30 cellular contexts compared by ENCODE assay signal in the genomic region with DNA sequence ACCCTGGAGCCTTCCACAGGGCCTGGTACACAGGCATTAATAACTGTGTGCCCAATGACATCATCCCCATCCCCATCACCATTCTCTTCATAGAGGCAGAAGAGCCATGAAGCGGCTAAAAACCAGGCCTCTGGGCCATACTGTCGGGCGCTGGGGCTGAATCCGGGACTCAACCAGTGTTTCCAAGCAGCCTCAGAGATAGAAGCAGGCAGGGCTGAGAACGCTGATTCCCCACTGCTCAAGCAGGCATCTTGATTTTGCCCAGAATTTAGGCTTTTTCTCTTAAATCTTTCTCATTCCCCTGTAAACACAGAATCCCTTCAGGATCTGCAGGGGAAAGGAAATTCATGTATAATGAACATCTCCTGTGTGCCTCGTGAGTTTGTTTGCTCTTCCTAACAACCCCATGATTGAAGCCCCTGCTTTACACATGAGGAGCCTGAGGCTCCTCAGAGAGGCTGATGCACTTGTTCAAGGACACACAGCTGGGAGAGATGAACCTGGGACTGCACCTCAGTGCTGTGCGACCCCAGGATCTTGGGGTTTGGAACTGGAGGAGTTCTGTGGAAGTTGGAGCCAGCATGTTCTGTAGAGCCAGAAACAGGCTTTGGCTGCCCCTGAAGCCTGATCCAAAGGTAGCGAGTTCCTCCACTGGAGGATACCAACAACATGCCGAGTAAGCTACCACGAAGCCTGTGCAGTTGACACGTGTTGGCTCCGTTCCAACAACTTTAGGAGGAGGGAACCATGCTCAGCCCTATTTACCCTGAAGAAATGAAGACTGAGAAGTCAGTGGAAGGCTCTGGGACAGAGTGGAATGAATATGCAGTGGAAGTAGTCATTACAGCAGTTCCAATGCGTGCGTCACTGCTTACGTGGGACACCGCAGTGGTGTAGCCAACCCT. TPM values are rescaled to one million over a fixed set of nuclear protein-coding genes. Genes with fewer than 3 reads are reported as not detected.
A peak's percentile ranks its signal among the peaks of the same experiment; 100 is the strongest.
DNase-seq lines count a peak whose midpoint lies in the region; ATAC-seq, FAIRE-seq and TF ChIP-seq lines count a peak whose summit lies in the region.
"Had no signal": no experiment of that assay in that cellular context is flagged by ENCODE, and none has a peak within 500 bp of the region (broad histone marks: within the 10 kb centered on the region; RNA-seq: fewer than 3 reads in every experiment).

No MANE protein-coding gene starts in this region.

- H3K4me3 Mint-ChIP-seq in glutamatergic neuron (ENCODE audit: unreplicated experiment), result no peak overlapping the region
- H3K4me3 Mint-ChIP-seq: IgD-negative memory B cell, immature natural killer cell, memory B cell, neural crest cell, type B pancreatic cell had no signal

- H3K4me1 Mint-ChIP-seq in glutamatergic neuron (ENCODE audit: low read depth, unreplicated experiment), result peaks cover 13% of the 10 kb centered on the region
- H3K4me1 Mint-ChIP-seq: immature natural killer cell, memory B cell had no signal

- no peaks in the 10 kb centered on the region for H3K79me2 ChIP-seq in HepG2 (ENCODE audit: insufficient read depth, low read length)

- intact Hi-C loops in HepG2 (cut with micrococcal nuclease; ENCODE audit: unreplicated experiment) (no loop called here), right lobe of liver (cut with DNase I) (no loop called here), aorta (cut with DNase I) (no loop called here), Right ventricle myocardium superior (cut with DNase I) (no loop called here)

- H3K4me1 ChIP-seq in HepG2 (ENCODE audit: insufficient read depth, low read length) (peaks cover 4% of the 10 kb centered on the region; the same call in 1 of the 2 replicates), right lobe of liver (peaks cover 0 to 17% (median 0%) of the 10 kb centered on the region in 4 donors), aorta (ENCODE audit: control insufficient read depth in 1 of 2, insufficient read depth in 2 of 2, low read length in 2 of 2) (no peaks in the 10 kb centered on the region)
- H3K4me1 ChIP-seq: HAP-1 had no signal

- no peak for DNase-seq in HepG2 (ENCODE audit: low spot score)
- no peak for DNase-seq in right lobe of liver
- no peak for DNase-seq in RWPE1 (ENCODE audit: low spot score)
- DNase-seq in glutamatergic neuron, result no peak
- peak; percentile 5 to 37 for DNase-seq in aorta
- DNase-seq in Right ventricle myocardium superior, result no peak
- no peak for DNase-seq in epidermal melanocyte (ENCODE audit: insufficient read length, low spot score)
- DNase-seq: activated CD4-positive, alpha-beta T cell treated with anti-CD3 and anti-CD28 coated beads for 4 hours; activated naive CD4-positive, alpha-beta T cell treated with anti-CD3 and anti-CD28 coated beads, Interleukin-2, amount 50 U/mL, for 16 hours; brain microvascular endothelial cell; DMS53; immature natural killer cell; NCI-H2081; NCI-H446; NK-92 treated with Interleukin-12 subunit alpha and Interleukin-12 subunit beta, amount 100 ng/mL, for 24 hours; PC-9; SHP77 treated with DMSO at 0.1 percent for 48 hours; stimulated activated naive CD4-positive, alpha-beta T cell; SW 1271 had no signal

- CTCF ChIA-PET in HepG2 (lab: Yijun Ruan, JAX; ENCODE audit: low intra/inter-chr PET ratio, low total read pairs), result no interaction called here
- CTCF ChIA-PET in RWPE1 (lab: Yijun Ruan, JAX), result no interaction called here

- H3K4me3 ChIP-seq in HepG2 (replicated peaks in 1 of 3; ENCODE audit: insufficient read depth in 1 of 3, low read depth in 2 of 3, low read length in 3 of 3) (no peak overlapping the region), right lobe of liver (no peak overlapping the region), aorta (ENCODE audit: low read length in 2 of 2) (no peak overlapping the region)
- H3K4me3 ChIP-seq: HAP-1, PC-9, right atrium auricular region, smooth muscle cell had no signal

- H3K4me2 ChIP-seq in HepG2 (ENCODE audit: low read depth, low read length), result no peak overlapping the region
- H3K4me2 ChIP-seq: PC-9, smooth muscle cell had no signal

- in situ Hi-C loops in HepG2 (cut with HindIII; ENCODE audit: extremely low pct_ligation_motif_present, low pct_unique_long_range_greater_than_20kb), result no loop called here

- no peak overlapping the region for H2AFZ ChIP-seq in HepG2 (ENCODE audit: low read length)
- H2AFZ ChIP-seq: PC-9 had no signal

- H3K9ac ChIP-seq in HepG2 (ENCODE audit: insufficient read depth, low read depth, low read length), result no peak overlapping the region

- POLR2A ChIA-PET in HepG2 (lab: Yijun Ruan, JAX), result no interaction called here
- POLR2A ChIA-PET in RWPE1 (lab: Yijun Ruan, JAX; ENCODE audit: low non-redundant PET), result no interaction called here

- H3K9me3 Mint-ChIP-seq in glutamatergic neuron (ENCODE audit: unreplicated experiment), result peaks cover 9% of the 10 kb centered on the region
- H3K9me3 Mint-ChIP-seq: activated T-helper 2 cell treated with anti-CD3 and anti-CD28 coated beads, Interferon-gamma antibody, Interleukin-2, Interleukin-4, amounts not matched to agents 10 μg/mL and 5 μg/mL and 100 μg/mL, durations not matched to agents 14 hours and 24 hours and 36 hours; IgD-negative memory B cell; immature natural killer cell; memory B cell; neural crest cell; type B pancreatic cell had no signal

- WGBS in HepG2 (ENCODE audit: low lambda C conversion rate), result 41% methylated on average over 12 of the region's 16 CpGs
- WGBS in right lobe of liver (ENCODE audit: insufficient coverage, low coverage, low lambda C conversion rate, missing lambda C conversion rate), result 75% methylated on average over 9 of the region's 16 CpGs
- WGBS in aorta, 2 donors, result 75 to 76% methylated on average over 16 of the region's 16 CpGs

- H3K36me3 Mint-ChIP-seq in glutamatergic neuron (ENCODE audit: unreplicated experiment), result no peaks in the 10 kb centered on the region
- H3K36me3 Mint-ChIP-seq: IgD-negative memory B cell, immature natural killer cell, memory B cell, type B pancreatic cell had no signal

- H3K27ac ChIP-seq in HepG2 (ENCODE audit: extremely low read length, insufficient read depth, low read length), result no peak overlapping the region
- no peak overlapping the region for H3K27ac ChIP-seq in right lobe of liver
- H3K27ac ChIP-seq in RWPE1, result peak overlapping the region; percentile 30
- no peak overlapping the region for H3K27ac ChIP-seq in aorta (ENCODE audit: low read depth in 1 of 2, low read length in 2 of 2)
- H3K27ac ChIP-seq: brain microvascular endothelial cell, epithelial cell of prostate, PC-9, right atrium auricular region, VCaP had no signal

- ATAC-seq in HepG2 (no peak), right lobe of liver (no peak), aorta (ENCODE audit: low FRiP score) (no peak), SK-N-SH treated with all-trans-retinoic acid at 6 μM for 48 hours (no peak), Right ventricle myocardium superior (ENCODE audit: poor library complexity) (no peak)

- TF ChIP-seq POLR2A in HepG2 (IDR thresholded peaks at IDR 0.05; ENCODE audit: insufficient read depth in 1 of 2, low read depth in 2 of 2, low read length in 2 of 2), result no peak
- TF ChIP-seq POLR2A in right lobe of liver (IDR thresholded peaks at IDR 0.05), result no peak

- peaks cover 1 to 3% of the 10 kb centered on the region in 2 experiments; a peak in 2 of 5 replicates for H3K27me3 ChIP-seq in HepG2 (ENCODE audit: control insufficient read depth in 1 of 2, insufficient read depth in 2 of 2, low read length in 2 of 2)
- H3K27me3 ChIP-seq in right lobe of liver, result no peaks in the 10 kb centered on the region
- H3K27me3 ChIP-seq in aorta (ENCODE audit: control insufficient read depth in 1 of 2, insufficient read depth in 2 of 2, low read length in 1 of 2), result no peaks in the 10 kb centered on the region
- H3K27me3 ChIP-seq: brain microvascular endothelial cell, right atrium auricular region had no signal

- TF ChIP-seq RAD21 in HepG2 (CRISPR knock-in tag; IDR thresholded peaks at IDR 0.05), result no peak

- no peak for TF ChIP-seq EP300 in HepG2 (IDR thresholded peaks at IDR 0.05; ENCODE audit: low read depth in 2 of 2, low read length in 2 of 2)
- TF ChIP-seq EP300 in HepG2 (CRISPR knock-in tag; IDR thresholded peaks at IDR 0.05; ENCODE audit: borderline replicate concordance), result no peak

- H4K20me1 ChIP-seq in HepG2 (ENCODE audit: insufficient read depth, low read length), result no peaks in the 10 kb centered on the region

- no peak for FAIRE-seq in HepG2 (lab: Jason Lieb, UNC)

- BruUV-seq in HepG2 (replicated peaks; lab: Mats Ljungman, UMichigan), result no TSS peak

- H3K27me3 Mint-ChIP-seq in glutamatergic neuron (ENCODE audit: unreplicated experiment), result peaks cover 11% of the 10 kb centered on the region

- no peaks in the 10 kb centered on the region for H3K9me3 ChIP-seq in HepG2 (ENCODE audit: low read length)
- no peaks in the 10 kb centered on the region for H3K9me3 ChIP-seq in right lobe of liver
- H3K9me3 ChIP-seq in aorta (ENCODE audit: control insufficient read depth, low read length), result no peaks in the 10 kb centered on the region
- H3K9me3 ChIP-seq: HAP-1, right atrium auricular region had no signal

- TF ChIP-seq CTCF in HepG2 (CRISPR knock-in tag; IDR thresholded peaks at IDR 0.05) (no peak), right lobe of liver (IDR thresholded peaks at IDR 0.05) (no peak), RWPE1 (conservative IDR thresholded peaks at IDR 0.05; ENCODE audit: low read depth) (no peak), glutamatergic neuron (IDR thresholded peaks at IDR 0.05; ENCODE audit: partially characterized antibody, unreplicated experiment) (no peak)

- H3K36me3 ChIP-seq in HepG2 (replicated peaks in 1 of 2; ENCODE audit: control insufficient read depth in 1 of 2, insufficient read depth in 2 of 2, low read length in 2 of 2), result no peaks in the 10 kb centered on the region
- no peaks in the 10 kb centered on the region for H3K36me3 ChIP-seq in right lobe of liver
- H3K36me3 ChIP-seq in aorta (ENCODE audit: control insufficient read depth in 1 of 2, insufficient read depth in 2 of 2, low read length in 1 of 2), result no peaks in the 10 kb centered on the region
- H3K36me3 ChIP-seq: brain microvascular endothelial cell, HAP-1, right atrium auricular region had no signal

- H3K27ac Mint-ChIP-seq in glutamatergic neuron (ENCODE audit: unreplicated experiment), result peak overlapping the region; percentile 44
- H3K27ac Mint-ChIP-seq: activated T-helper 2 cell treated with anti-CD3 and anti-CD28 coated beads, Interferon-gamma antibody, Interleukin-2, Interleukin-4, amounts not matched to agents 10 μg/mL and 5 μg/mL and 100 μg/mL, durations not matched to agents 14 hours and 24 hours and 36 hours; IgD-negative memory B cell; immature natural killer cell; memory B cell; type B pancreatic cell had no signal

RNA-seq across cellular contexts. Expression of a gene that starts 55.5 kb away (rescaled TPM):
- not detected in 2 replicates for total RNA-seq in HepG2 (2016; rRNA removed; fragmentation: Illumina TruSeq; extraction: Trizol)
- not detected in 2 replicates for total RNA-seq in HepG2 (2016; cell fraction: cytosol; rRNA removed; fragmentation: Illumina TruSeq; extraction: Trizol; ENCODE audit: low read depth)
- total RNA-seq in HepG2 (2016; cell fraction: insoluble cytoplasmic fraction; rRNA removed; fragmentation: Illumina TruSeq; extraction: Trizol), result not detected in 2 replicates
- not detected in 2 replicates for total RNA-seq in HepG2 (2016; cell fraction: membrane; rRNA removed; fragmentation: Illumina TruSeq; extraction: Trizol)
- total RNA-seq in HepG2 (2016; cell fraction: nucleus; rRNA removed; fragmentation: Illumina TruSeq; extraction: Trizol), result not detected in 2 replicates
- polyA plus RNA-seq in HepG2 (2011; rRNA removed), result not detected in 2 replicates
- polyA plus RNA-seq in HepG2 (2011; cell fraction: cytosol; rRNA removed), result not detected in 2 replicates
- polyA plus RNA-seq in HepG2 (2011; cell fraction: nucleus; rRNA removed), result not detected in 2 replicates
- not detected in 2 replicates for polyA plus RNA-seq in HepG2 (2012)
- not detected in 2 replicates for polyA plus RNA-seq in HepG2 (2016; cell fraction: cytosol; fragmentation: Illumina TruSeq; extraction: Trizol; ENCODE audit: low read depth)
- polyA plus RNA-seq in HepG2 (2016; cell fraction: insoluble cytoplasmic fraction; fragmentation: Illumina TruSeq; extraction: Trizol; ENCODE audit: low read depth), result not detected in 2 replicates
- not detected in 2 replicates for polyA plus RNA-seq in HepG2 (2016; cell fraction: membrane; fragmentation: Illumina TruSeq; extraction: Trizol; ENCODE audit: low read depth)
- polyA plus RNA-seq in HepG2 (2016; cell fraction: nucleus; fragmentation: Illumina TruSeq; extraction: Trizol; ENCODE audit: insufficient read depth, low read depth), result not detected in 2 replicates
- 1.1 TPM in 1 of 2 replicates, not detected in the other for polyA minus RNA-seq in HepG2 (2011; rRNA and poly(A)+ RNA removed; ENCODE audit: low replicate concordance)
- polyA minus RNA-seq in HepG2 (2011; cell fraction: cytosol; rRNA and poly(A)+ RNA removed), result not detected in 2 replicates
- polyA minus RNA-seq in HepG2 (2011; cell fraction: nucleus; rRNA and poly(A)+ RNA removed), result not detected in 2 replicates
- total RNA-seq in right lobe of liver, result 1 to 10 TPM in 1 of 6 experiments, under 1 TPM in 3, not detected in 2; 0.18 to 1.6 (median 0.31) TPM
- total RNA-seq in glutamatergic neuron (ENCODE audit: unreplicated experiment), result not detected
- 1 to 10 TPM in 1 of 2 donors, under 1 TPM in 1; 0.36 to 1.5 TPM for total RNA-seq in aorta
- 1 to 10 TPM in 1 of 2 donors, not detected in 1; 2.3 TPM for polyA plus RNA-seq in aorta
- total RNA-seq in Right ventricle myocardium superior, result 0.27 TPM
- total RNA-seq: activated T-helper 2 cell treated with anti-CD3 and anti-CD28 coated beads, Interferon-gamma antibody, Interleukin-2, Interleukin-4, amounts not matched to agents 10 μg/mL and 5 μg/mL and 100 μg/mL, durations not matched to agents 14 hours and 24 hours and 36 hours; neural crest cell; smooth muscle cell had no signal
- polyA plus RNA-seq: IgD-negative memory B cell, immature natural killer cell, smooth muscle cell had no signal

Comparison
In these comparisons a context has a peak if more than half of its experiments do, and no peak if none do; other contexts are left out.
1. DNase-seq: peak in aorta (2 of 2); none in HepG2 (single experiment), right lobe of liver (0 of 3), RWPE1 (single experiment), glutamatergic neuron (single experiment), Right ventricle myocardium superior (single experiment) and epidermal melanocyte (single experiment).